8 cellular contexts compared by ENCODE assay signal in the genomic region with DNA sequence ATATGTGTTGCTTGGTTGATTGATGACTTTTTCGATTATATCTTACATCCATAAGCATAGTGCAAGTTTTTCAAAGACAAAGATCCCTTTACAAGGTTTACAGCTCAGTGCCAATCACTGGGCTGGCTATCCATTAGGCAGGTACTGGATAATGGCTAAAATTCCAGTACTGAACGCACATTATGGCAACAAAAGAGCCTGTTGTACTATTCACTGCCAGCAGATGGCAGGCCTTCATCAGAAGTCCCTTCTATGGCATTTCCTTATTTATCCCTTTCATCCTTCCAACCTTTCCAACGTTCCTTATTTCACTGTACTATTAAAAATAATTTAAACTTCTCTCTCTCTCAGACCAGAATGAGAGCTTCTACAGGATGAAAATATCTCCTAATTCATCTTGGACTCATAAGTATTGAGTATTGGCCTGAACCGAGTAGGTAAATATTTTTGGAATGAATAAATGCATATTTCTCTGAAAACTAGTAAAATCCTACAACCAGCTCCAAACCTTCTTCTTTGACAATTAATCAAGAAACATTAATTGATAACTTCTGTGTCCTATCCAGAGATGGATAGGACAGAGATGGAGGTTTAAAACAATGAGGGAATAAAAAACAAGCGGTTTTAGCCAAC. TPM values are rescaled to one million over a fixed set of nuclear protein-coding genes. Genes with fewer than 3 reads are reported as not detected.
A peak's percentile ranks its signal among the peaks of the same experiment; 100 is the strongest.
DNase-seq lines count a peak whose midpoint lies in the region; ATAC-seq, FAIRE-seq and TF ChIP-seq lines count a peak whose summit lies in the region.

No MANE protein-coding gene starts in this region.

- H3K4me3 ChIP-seq in BE2C (ENCODE audit: low read depth, low read length) (no peak overlapping the region), thoracic aorta (no peak overlapping the region)

- DNase-seq in BE2C (peak; percentile 72), H54 (ENCODE audit: insufficient read length, low spot score) (peak; percentile 49), NCI-H524 treated with DMSO at 0.1 percent for 48 hours (lab: John Stamatoyannopoulos, UW) (peak; percentile 3), thoracic aorta (ENCODE audit: low spot score) (no peak), KG1 (lab: John Stamatoyannopoulos, UW) (no peak)
- peak; percentile 66 for DNase-seq in activated CD8-positive, alpha-beta memory T cell treated with anti-CD3 and anti-CD28 coated beads for 24 hours

- no peaks in the 10 kb centered on the region for H3K27me3 ChIP-seq in BE2C
- H3K27me3 ChIP-seq in thoracic aorta (replicated peaks; ENCODE audit: insufficient read depth): no peaks in the 10 kb centered on the region

- no peaks in the 10 kb centered on the region for H3K27me3 Mint-ChIP-seq in nephron (ENCODE audit: low read depth)

- H3K27ac Mint-ChIP-seq in nephron: no peak overlapping the region

- H3K27ac ChIP-seq in thoracic aorta: no peak overlapping the region

- H3K36me3 Mint-ChIP-seq in nephron (ENCODE audit: low read depth): no peaks in the 10 kb centered on the region

- TF ChIP-seq CTCF in BE2C (IDR thresholded peaks at IDR 0.05; ENCODE audit: low read depth, low read length): peak; percentile 92
- peak; percentile 74 to 93 (median 88) for TF ChIP-seq CTCF in nephron (IDR thresholded peaks at IDR 0.05; ENCODE audit: unreplicated experiment in 3 of 3)
- TF ChIP-seq CTCF in thoracic aorta (IDR thresholded peaks at IDR 0.05): peak; percentile 83

- H3K9me3 ChIP-seq in BE2C: no peaks in the 10 kb centered on the region
- no peaks in the 10 kb centered on the region for H3K9me3 ChIP-seq in thoracic aorta

- no peaks in the 10 kb centered on the region for H3K9me3 Mint-ChIP-seq in nephron

- H3K36me3 ChIP-seq in BE2C: no peaks in the 10 kb centered on the region
- no peaks in the 10 kb centered on the region for H3K36me3 ChIP-seq in thoracic aorta

- TF ChIP-seq POLR2A in H54 (IDR thresholded peaks at IDR 0.05; ENCODE audit: low read depth, low read length): no peak

- ATAC-seq in esophagus mucosa (peak; percentile 54), thoracic aorta (ENCODE audit: insufficient number of reproducible peaks, low FRiP score, low read depth) (no peak)

- H3K4me1 ChIP-seq in BE2C (no peaks in the 10 kb centered on the region), thoracic aorta (ENCODE audit: control insufficient read depth in 1 of 2, low read depth in 2 of 2) (no peaks in the 10 kb centered on the region)

- H3K4me3 Mint-ChIP-seq in nephron: no peak overlapping the region

- H3K4me1 Mint-ChIP-seq in nephron: peaks cover 16% of the 10 kb centered on the region

- FAIRE-seq in H54 (lab: Jason Lieb, UNC): peak; percentile 85

RNA-seq across cellular contexts. Expression of a gene that starts 6.7 kb away (rescaled TPM):
- not detected for polyA plus RNA-seq in BE2C (2012; ENCODE audit: insufficient read depth, insufficient read length, low read depth)
- total RNA-seq in esophagus mucosa (not detected), thoracic aorta (not detected)

RNA-seq across cellular contexts. Expression of a gene that starts 44.3 kb away (rescaled TPM):
- polyA plus RNA-seq in BE2C (2012; ENCODE audit: insufficient read depth, insufficient read length, low read depth): 7.1 TPM
- 14.5 TPM for total RNA-seq in esophagus mucosa
- 100 to 1,000 TPM in 1 of 2 donors, 10 to 100 TPM in 1; 65.1 to 134 TPM for total RNA-seq in thoracic aorta

Comparison
In these comparisons a context has a peak if more than half of its experiments do, and no peak if none do; other contexts are left out.
1. DNase-seq: peak in BE2C (single experiment), H54 (single experiment), NCI-H524 treated with DMSO at 0.1 percent for 48 hours (single experiment) and activated CD8-positive, alpha-beta memory T cell treated with anti-CD3 and anti-CD28 coated beads for 24 hours (single experiment); none in thoracic aorta (single experiment) and KG1 (single experiment).
2. Peak in every context shown above with its lines, with median percentiles within 50 percentile points of each other: CTCF ChIP-seq.